14 cellular contexts compared by ENCODE assay signal in the genomic region with DNA sequence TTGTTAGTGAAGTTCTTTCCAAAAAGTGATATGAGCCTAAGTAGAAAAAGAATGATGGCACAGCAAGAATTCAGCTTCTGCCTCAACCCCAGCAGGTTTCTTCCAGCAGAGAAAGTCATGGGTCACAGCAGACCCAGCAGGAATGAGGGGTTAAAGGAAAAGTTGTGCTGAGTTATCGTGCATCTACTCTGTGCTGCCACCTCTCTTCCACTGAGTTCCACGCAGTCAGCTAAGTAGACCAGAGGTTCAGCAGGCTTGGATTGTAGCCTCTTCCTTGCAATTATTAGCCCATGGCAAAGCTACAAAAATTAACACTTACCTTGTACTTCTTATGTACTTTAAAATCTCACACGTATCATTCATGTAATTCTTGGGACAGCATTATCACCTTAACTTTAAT.
DNase-seq lines count a peak whose midpoint lies in the region; ATAC-seq and TF ChIP-seq lines count a peak whose summit lies in the region.
"Had no signal": no experiment of that assay in that cellular context is flagged by ENCODE, and none has a peak within 500 bp of the region (broad histone marks: within the 10 kb centered on the region; RNA-seq: fewer than 3 reads in every experiment).

No MANE protein-coding gene starts in this region.

- no peak for ATAC-seq in left cardiac atrium
- ATAC-seq: activated naive CD4-positive, alpha-beta T cell treated with anti-CD3 and anti-CD28 coated beads, Interleukin-2, amount 50 U/mL, for 72 hours had no signal

- H3K79me2 ChIP-seq in OCI-LY3 (ENCODE audit: low read length) = no peaks in the 10 kb centered on the region

- H3K9ac ChIP-seq in OCI-LY3 (ENCODE audit: low read length) = no peak overlapping the region

- intact Hi-C loops in left ventricle myocardium inferior (cut with micrococcal nuclease) (no loop called here), left cardiac atrium (cut with DNase I) (no loop called here)

- peak; percentile 30 for TF ChIP-seq CTCF in left ventricle myocardium inferior (IDR thresholded peaks at IDR 0.05; ENCODE audit: borderline replicate concordance)
- TF ChIP-seq CTCF in OCI-LY3 (IDR thresholded peaks at IDR 0.05; ENCODE audit: low read depth, low read length) = peak; percentile 51
- no peak for TF ChIP-seq CTCF in GM13976 (IDR thresholded peaks at IDR 0.05; ENCODE audit: borderline replicate concordance, control extremely low read depth, extremely low read depth, insufficient read depth, missing control alignments)
- no peak for TF ChIP-seq CTCF in foreskin fibroblast (IDR thresholded peaks at IDR 0.05; ENCODE audit: low read depth, low read length)

- H2AFZ ChIP-seq in OCI-LY3 (ENCODE audit: low read depth, low read length) = no peak overlapping the region

- H3K27ac ChIP-seq in left ventricle myocardium inferior (replicated peaks) = no peak overlapping the region
- no peak overlapping the region for H3K27ac ChIP-seq in OCI-LY3 (ENCODE audit: low read length)
- H3K27ac ChIP-seq: epithelial cell of prostate, prostate gland had no signal

- H3K9me3 ChIP-seq in left ventricle myocardium inferior (replicated peaks) (peaks cover 14% of the 10 kb centered on the region), OCI-LY3 (ENCODE audit: insufficient read depth, low read length) (no peaks in the 10 kb centered on the region)
- H3K9me3 ChIP-seq: prostate gland had no signal

- H4K20me1 ChIP-seq in OCI-LY3 (ENCODE audit: insufficient read depth, low read length) = no peaks in the 10 kb centered on the region; the same call in 1 of the 2 replicates

- no peaks in the 10 kb centered on the region for H3K4me1 ChIP-seq in left ventricle myocardium inferior
- no peaks in the 10 kb centered on the region for H3K4me1 ChIP-seq in OCI-LY3 (ENCODE audit: low read length)
- H3K4me1 ChIP-seq: prostate gland had no signal

- H3K4me2 ChIP-seq in OCI-LY3 (ENCODE audit: low read length) = no peak overlapping the region

- H3K4me3 ChIP-seq in left ventricle myocardium inferior = no peak overlapping the region
- no peak overlapping the region for H3K4me3 ChIP-seq in OCI-LY3 (ENCODE audit: low read length)
- no peak overlapping the region for H3K4me3 ChIP-seq in foreskin fibroblast (ENCODE audit: low read depth in 1 of 2, low read length in 2 of 2)
- H3K4me3 ChIP-seq: prostate gland had no signal

- H3K36me3 ChIP-seq in left ventricle myocardium inferior (no peaks in the 10 kb centered on the region), OCI-LY3 (replicated peaks; ENCODE audit: low read depth, low read length) (no peaks in the 10 kb centered on the region)
- H3K36me3 ChIP-seq: prostate gland had no signal

- DNase-seq in left ventricle myocardium inferior = no peak
- no peak for DNase-seq in left cardiac atrium
- peak; percentile 59 for DNase-seq in iPS-NIHi11 (ENCODE audit: low spot score)
- no peak for DNase-seq in GM13976 (ENCODE audit: low spot score)
- DNase-seq in foreskin fibroblast = no peak
- no peak for DNase-seq in stimulated activated CD4-positive, alpha-beta T cell treated with anti-CD3 and anti-CD28 coated beads, Interleukin-15, amount 100 ng/mL, for 24 hours
- no peak for DNase-seq in 8988T
- DNase-seq: hypothalamus; NCI-H1105 treated with DMSO at 0.1 percent for 48 hours; stimulated activated CD4-positive, alpha-beta T cell treated with anti-CD3 and anti-CD28 coated beads, Interleukin-2, amount 100 ng/mL, for 24 hours had no signal

- in situ Hi-C loops in GM13976 (cut with MboI; ENCODE audit: low sequenced_read_pairs, unreplicated experiment) = no loop called here

- no peaks in the 10 kb centered on the region for H3K27me3 ChIP-seq in left ventricle myocardium inferior (ENCODE audit: low read depth)
- peaks cover 19% of the 10 kb centered on the region for H3K27me3 ChIP-seq in OCI-LY3 (ENCODE audit: low read depth, low read length)

Comparison
In these comparisons a context has a peak if more than half of its experiments do, and no peak if none do; other contexts are left out.
1. CTCF ChIP-seq: peak in left ventricle myocardium inferior (single experiment) and OCI-LY3 (single experiment); none in GM13976 (single experiment) and foreskin fibroblast (single experiment).